ENCODE assay signal across 8 cellular contexts in the genomic region with DNA sequence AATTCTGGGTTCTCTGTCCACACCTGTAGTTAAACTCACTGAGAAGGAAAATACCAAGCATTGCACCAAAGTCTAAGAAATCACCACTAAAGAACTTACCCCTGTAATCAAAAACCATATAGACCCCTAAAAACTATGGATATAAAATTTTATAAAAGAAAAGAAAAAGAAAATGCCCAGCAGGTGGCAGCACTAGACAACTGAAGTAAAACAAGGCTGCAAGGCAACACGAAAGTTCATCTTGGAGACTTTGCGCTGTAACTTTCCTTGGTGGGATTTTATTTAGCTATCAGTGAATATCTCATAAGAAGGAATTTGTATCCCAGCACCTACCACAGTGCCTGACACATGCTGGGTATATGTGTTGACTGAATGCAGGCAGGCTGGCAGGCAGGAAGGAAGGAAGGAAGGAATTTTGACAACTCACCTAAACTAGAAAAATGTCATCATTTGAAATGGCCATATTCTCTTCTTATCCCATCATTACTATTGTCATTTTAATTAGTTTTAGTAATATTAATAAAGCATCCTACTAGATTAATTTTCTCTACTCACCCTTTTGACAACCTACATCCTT.
A peak's percentile ranks its signal among the peaks of the same experiment; 100 is the strongest.
DNase-seq lines count a peak whose midpoint lies in the region; ATAC-seq, FAIRE-seq and TF ChIP-seq lines count a peak whose summit lies in the region.

No MANE protein-coding gene starts in this region.

- H3K4me1 Mint-ChIP-seq in activated CD8-positive, alpha-beta T cell treated with anti-CD3 and anti-CD28 coated beads for 36 hours (ENCODE audit: low read depth), result peaks cover 10% of the 10 kb centered on the region
- H3K4me1 Mint-ChIP-seq in stimulated activated effector memory CD8-positive, alpha-beta T cell treated with anti-CD3 and anti-CD28 coated beads, Interleukin-12 subunit alpha, Interleukin-12 subunit beta, amount 100 ng/mL, for 72 hours, result peaks cover 27% of the 10 kb centered on the region

- TF ChIP-seq EP300 in H1 (IDR thresholded peaks at IDR 0.05; ENCODE audit: borderline replicate concordance in 1 of 2, low read depth in 2 of 2, low read length in 2 of 2), result no peak

- H3K14ac ChIP-seq in H1 (ENCODE audit: insufficient read length), result no peak overlapping the region

- H3K18ac ChIP-seq in H1 (ENCODE audit: extremely low read depth, low read length), result peak overlapping the region; percentile 86; the same call in 1 of the 2 replicates

- intact Hi-C loops in activated CD8-positive, alpha-beta T cell treated with anti-CD3 and anti-CD28 coated beads for 36 hours (cut with micrococcal nuclease), result loop anchor here (1.0 kb wide), 1 partner anchor 452 kb away; no protein-coding TSS in a partner anchor

- H4K8ac ChIP-seq in H1 (ENCODE audit: extremely low read depth, insufficient read depth, low read length), result no peak overlapping the region

- no peaks in the 10 kb centered on the region for H3K36me3 Mint-ChIP-seq in activated CD8-positive, alpha-beta T cell treated with anti-CD3 and anti-CD28 coated beads for 36 hours (ENCODE audit: low read depth)
- no peaks in the 10 kb centered on the region for H3K36me3 Mint-ChIP-seq in stimulated activated effector memory CD8-positive, alpha-beta T cell treated with anti-CD3 and anti-CD28 coated beads, Interleukin-12 subunit alpha, Interleukin-12 subunit beta, amount 100 ng/mL, for 72 hours

- no peaks in the 10 kb centered on the region for H3K23me2 ChIP-seq in H1 (ENCODE audit: low read depth, low read length)

- no peaks in the 10 kb centered on the region; the same call in 1 of the 2 replicates for H3K79me1 ChIP-seq in H1 (ENCODE audit: low read depth, low read length)

- H3K79me2 ChIP-seq in H1 (ENCODE audit: control insufficient read depth in 1 of 2, insufficient read depth in 2 of 2, low read length in 2 of 2), result no peaks in the 10 kb centered on the region

- no peak overlapping the region for H3K27ac ChIP-seq in H1 (ENCODE audit: low read depth, low read length)

- H3K27me3 Mint-ChIP-seq in activated CD8-positive, alpha-beta T cell treated with anti-CD3 and anti-CD28 coated beads for 36 hours, result peaks cover 6% of the 10 kb centered on the region

- no peaks in the 10 kb centered on the region for H4K20me1 ChIP-seq in H1 (replicated peaks in 1 of 2; ENCODE audit: control insufficient read depth in 1 of 2, insufficient read depth in 2 of 2, low read length in 2 of 2)

- no peak overlapping the region for H3K56ac ChIP-seq in H1 (replicated peaks; ENCODE audit: insufficient read length, low read depth, low read length)

- 0 out of 2 replicates have a peak overlapping the region, but pooled peaks have one; percentile 69 for H2AK5ac ChIP-seq in H1 (ENCODE audit: low read depth, low read length)

- H3K27ac Mint-ChIP-seq in activated CD8-positive, alpha-beta T cell treated with anti-CD3 and anti-CD28 coated beads for 36 hours, result no peak overlapping the region
- H3K27ac Mint-ChIP-seq in stimulated activated effector memory CD8-positive, alpha-beta T cell treated with anti-CD3 and anti-CD28 coated beads, Interleukin-12 subunit alpha, Interleukin-12 subunit beta, amount 100 ng/mL, for 72 hours, result no peak overlapping the region

- POLR2A ChIA-PET in activated CD8-positive, alpha-beta T cell treated with anti-CD3 and anti-CD28 coated beads for 36 hours (lab: Charles Lee), result interaction anchor here (1.1 kb wide), 1 partner anchor 437 kb away, joined by 3 read pairs; no protein-coding TSS in a partner anchor
- POLR2A ChIA-PET in H1 (lab: Charles Lee; ENCODE audit: partially characterized antibody), result interaction anchor here (0.6 to 0.7 kb wide), 2 partner anchors 69 to 451 kb away, joined by 3 read pairs; no protein-coding TSS in a partner anchor

- 0 out of 2 replicates have a peak, but pooled peaks cover 2% of the 10 kb centered on the region for H3K27me3 ChIP-seq in BE2C
- no peaks in the 10 kb centered on the region for H3K27me3 ChIP-seq in H1 (replicated peaks in 1 of 4; ENCODE audit: control insufficient read depth in 3 of 4, extremely low read depth in 1 of 4, insufficient read depth in 3 of 4, low read length in 3 of 4)

- no peak for TF ChIP-seq POLR2A in H1 (IDR thresholded peaks at IDR 0.05; ENCODE audit: control extremely low read depth in 1 of 2, low read depth in 2 of 2, low read length in 2 of 2)

- peak overlapping the region; percentile 98 for H3K4ac ChIP-seq in H1 (replicated peaks; ENCODE audit: insufficient read length, low read depth, low read length)

- H3K36me3 ChIP-seq in BE2C, result no peaks in the 10 kb centered on the region
- H3K36me3 ChIP-seq in H1 (ENCODE audit: control insufficient read depth in 2 of 4, insufficient read depth in 4 of 4, low read length in 3 of 4), result no peaks in the 10 kb centered on the region

- no peak for ATAC-seq in activated CD8-positive, alpha-beta T cell treated with anti-CD3 and anti-CD28 coated beads for 36 hours
- no peak for ATAC-seq in stimulated activated effector memory CD8-positive, alpha-beta T cell treated with anti-CD3 and anti-CD28 coated beads, Interleukin-12 subunit alpha, Interleukin-12 subunit beta, amount 100 ng/mL, for 72 hours
- ATAC-seq in HG03521 (IDR thresholded peaks at IDR 0.05; ENCODE audit: unreplicated experiment), result no peak

- H3K9me3 Mint-ChIP-seq in activated CD8-positive, alpha-beta T cell treated with anti-CD3 and anti-CD28 coated beads for 36 hours, result no peaks in the 10 kb centered on the region
- no peaks in the 10 kb centered on the region for H3K9me3 Mint-ChIP-seq in stimulated activated effector memory CD8-positive, alpha-beta T cell treated with anti-CD3 and anti-CD28 coated beads, Interleukin-12 subunit alpha, Interleukin-12 subunit beta, amount 100 ng/mL, for 72 hours

- 23% methylated on average over 2 of the region's 2 CpGs; no CpG with 5 or more reads in 1 of the 2 experiments for WGBS in H1 (ENCODE audit: extremely low coverage in 1 of 2, insufficient coverage in 1 of 2, insufficient read length in 1 of 2, insufficient replicate concordance in 2 of 2, low coverage in 1 of 2, low lambda C conversion rate in 2 of 2, missing lambda C conversion rate in 1 of 2), 2 experiments

- CTCF ChIA-PET in activated CD8-positive, alpha-beta T cell treated with anti-CD3 and anti-CD28 coated beads for 36 hours (lab: Charles Lee), result interaction anchor here (0.6 to 15.3 kb wide), 36 partner anchors 9 to 752 kb away, joined by 3 to 239 read pairs (median 4); partner anchors contain the start of gene BCL2L14
- CTCF ChIA-PET in H1 (lab: Charles Lee; ENCODE audit: partially characterized antibody), result interaction anchor here (0.6 to 5.0 kb wide), 48 partner anchors 9 to 461 kb away, joined by 3 to 43 read pairs (median 4); no protein-coding TSS in a partner anchor

- peak overlapping the region; percentile 64; the same call in 1 of the 2 replicates for H2BK12ac ChIP-seq in H1 (ENCODE audit: low read depth, low read length)

- no peak overlapping the region for H3K4me3 Mint-ChIP-seq in activated CD8-positive, alpha-beta T cell treated with anti-CD3 and anti-CD28 coated beads for 36 hours
- no peak overlapping the region for H3K4me3 Mint-ChIP-seq in stimulated activated effector memory CD8-positive, alpha-beta T cell treated with anti-CD3 and anti-CD28 coated beads, Interleukin-12 subunit alpha, Interleukin-12 subunit beta, amount 100 ng/mL, for 72 hours

- peak; percentile 89 to 93 for TF ChIP-seq RAD21 in H1 (IDR thresholded peaks at IDR 0.05 in 1 of 2, conservative IDR thresholded peaks at IDR 0.05 in 1 of 2; ENCODE audit: low read depth in 2 of 2, low read length in 2 of 2)

- DNase-seq in BE2C (peak; percentile 70), HFF-Myc (ENCODE audit: extremely low read depth, low read depth) (peak; percentile 48), NCI-H748 (lab: John Stamatoyannopoulos, UW; ENCODE audit: unreplicated experiment) (peak; percentile 71), H1 (ENCODE audit: low read depth in 1 of 2, low spot score in 2 of 2) (peak in 1 of 2 experiments; percentile 66), mucosa of gallbladder (ENCODE audit: low spot score) (peak; percentile 77)
- peak; percentile 87 for DNase-seq in activated CD8-positive, alpha-beta T cell treated with anti-CD3 and anti-CD28 coated beads for 36 hours
- peak; percentile 49 to 81 for DNase-seq in stimulated activated effector memory CD8-positive, alpha-beta T cell treated with anti-CD3 and anti-CD28 coated beads, Interleukin-12 subunit alpha, Interleukin-12 subunit beta, amount 100 ng/mL, for 72 hours (ENCODE audit: low spot score in 2 of 2)

- TF ChIP-seq CTCF in BE2C (IDR thresholded peaks at IDR 0.05; ENCODE audit: low read depth, low read length), result peak; percentile 60
- TF ChIP-seq CTCF in HFF-Myc (IDR thresholded peaks at IDR 0.05; ENCODE audit: low read depth, low read length, missing control alignments), result peak; percentile 25
- TF ChIP-seq CTCF in activated CD8-positive, alpha-beta T cell treated with anti-CD3 and anti-CD28 coated beads for 36 hours (IDR thresholded peaks at IDR 0.05), result peak; percentile 75
- peak in 2 of 3 experiments; percentile 38 to 54; a peak in 2 of 4 replicates for TF ChIP-seq CTCF in H1 (IDR thresholded peaks at IDR 0.05; ENCODE audit: control extremely low read depth in 1 of 3, insufficient read depth in 1 of 3, low read depth in 1 of 3, low read length in 3 of 3)

- no peak overlapping the region; a peak in 1 of 4 replicates for H3K4me2 ChIP-seq in H1 (ENCODE audit: insufficient read depth in 1 of 2, low read depth in 2 of 2, low read length in 2 of 2)

- peak overlapping the region; percentile 89 for H2BK120ac ChIP-seq in H1 (replicated peaks; ENCODE audit: low read depth, low read length)

- no peak overlapping the region for H3K9ac ChIP-seq in H1 (replicated peaks in 1 of 4; ENCODE audit: extremely low read depth in 1 of 4, low read depth in 3 of 4, low read length in 3 of 4)

- H4K91ac ChIP-seq in H1 (replicated peaks; ENCODE audit: insufficient read length, low read length), result peak overlapping the region; percentile 94

- H2BK15ac ChIP-seq in H1 (ENCODE audit: low read length), result no peak overlapping the region; the same call in 1 of the 2 replicates

- H3K4me1 ChIP-seq in BE2C, result no peaks in the 10 kb centered on the region
- peaks cover 0 to 6% (median 4%) of the 10 kb centered on the region in 4 experiments; a peak in 3 of 7 replicates for H3K4me1 ChIP-seq in H1 (replicated peaks in 1 of 4; ENCODE audit: control insufficient read depth in 3 of 4, insufficient read depth in 4 of 4, low read length in 3 of 4)

- peak; percentile 79 for FAIRE-seq in H1 (lab: Jason Lieb, UNC)

- no peak overlapping the region; the same call in 1 of the 2 replicates for H2BK5ac ChIP-seq in H1 (ENCODE audit: low read depth, low read length)

- peak overlapping the region; percentile 82; the same call in 1 of the 2 replicates for H2BK20ac ChIP-seq in H1 (ENCODE audit: low read length)

- H3K4me3 ChIP-seq in BE2C (ENCODE audit: low read depth, low read length), result no peak overlapping the region
- H3K4me3 ChIP-seq in HFF-Myc (replicated peaks; ENCODE audit: low read depth, low read length), result no peak overlapping the region
- H3K4me3 ChIP-seq in H1 (ENCODE audit: extremely low read depth in 1 of 4, insufficient read depth in 2 of 4, low read depth in 3 of 4, low read length in 4 of 4), result no peak overlapping the region

- H4K5ac ChIP-seq in H1 (ENCODE audit: insufficient read length, low read depth, low read length), result peak overlapping the region; percentile 59

- H3K9me3 ChIP-seq in BE2C, result no peaks in the 10 kb centered on the region; the same call in 1 of the 2 replicates
- H3K9me3 ChIP-seq in H1 (ENCODE audit: insufficient read depth in 2 of 2, low read depth in 1 of 2, low read length in 1 of 2), result no peaks in the 10 kb centered on the region

- H3K23ac ChIP-seq in H1 (ENCODE audit: insufficient read length), result no peak overlapping the region

- no peak overlapping the region for H2AFZ ChIP-seq in H1 (ENCODE audit: low read length)

Comparison
In these comparisons a context has a peak if more than half of its experiments do, and no peak if none do; other contexts are left out.
1. CTCF ChIP-seq: peak in every context shown above with its lines; median percentile 75 in activated CD8-positive, alpha-beta T cell treated with anti-CD3 and anti-CD28 coated beads for 36 hours; 60 in BE2C; 46 in H1; 25 in HFF-Myc.